ENCODE assay signal across 1 cellular context in genomic region chr13:113559901-113560644, GRCh38.
TF ChIP-seq lines count a peak whose summit lies in the region.

No MANE protein-coding gene starts in this region.

TF ChIP-seq in HEK293, 187 proteins besides CTCF, POLR2A, EP300 and RAD21 (continued from another document):
- TF ChIP-seq ZNF18 (tag by site-specific recombination; IDR thresholded peaks at IDR 0.05), result no peak
